18 cellular contexts compared by ENCODE assay signal in the genomic region with DNA sequence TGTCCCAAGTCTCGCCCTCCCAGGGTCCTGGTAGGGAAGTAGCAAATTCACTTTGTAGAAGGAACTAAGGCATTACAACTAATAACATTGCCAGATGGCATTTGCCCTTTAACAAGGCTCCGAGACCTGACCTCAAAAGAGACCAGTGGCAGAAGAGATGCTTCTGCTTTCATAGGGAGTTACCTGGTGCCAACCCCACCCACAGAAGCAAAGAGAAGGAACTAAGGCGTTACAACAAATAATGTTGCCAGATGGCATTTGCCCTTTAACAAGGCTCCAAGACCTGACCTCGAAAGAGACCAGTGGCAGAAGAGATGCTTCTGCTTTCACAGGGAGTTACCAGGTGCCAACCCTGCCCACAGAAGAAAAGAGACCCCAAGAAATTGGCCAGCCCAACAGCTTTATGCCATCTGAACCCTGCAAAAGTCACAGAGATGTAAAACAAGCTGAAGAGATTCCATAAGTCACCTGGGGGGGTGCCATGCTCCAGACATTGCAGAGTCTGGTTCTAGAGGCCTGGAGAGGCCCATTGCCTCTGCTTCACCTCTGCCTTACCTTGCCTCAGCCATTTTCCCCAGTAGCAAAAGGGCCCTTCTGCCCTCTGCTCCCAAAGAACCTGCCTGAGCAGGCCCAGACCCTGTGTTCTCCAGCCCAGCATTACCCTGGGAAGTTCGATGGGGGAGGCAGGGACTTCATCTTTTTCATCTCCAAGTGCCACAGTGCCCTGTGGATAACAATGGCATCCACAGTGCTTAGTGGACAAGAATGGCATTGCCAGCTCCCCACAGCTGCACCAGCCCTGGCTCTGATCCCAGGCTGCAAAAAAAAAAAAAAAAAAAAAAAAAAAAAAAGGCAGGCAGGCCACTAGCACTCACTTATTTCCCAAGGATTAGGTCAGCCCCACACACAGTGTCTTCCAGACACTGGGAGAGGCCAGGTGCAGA.
DNase-seq lines count a peak whose midpoint lies in the region; ATAC-seq, FAIRE-seq and TF ChIP-seq lines count a peak whose summit lies in the region.
"Had no signal": no experiment of that assay in that cellular context is flagged by ENCODE, and none has a peak within 500 bp of the region (broad histone marks: within the 10 kb centered on the region; RNA-seq: fewer than 3 reads in every experiment).

No MANE protein-coding gene starts in this region.

- H3K36me3 Mint-ChIP-seq in stimulated activated effector memory CD8-positive, alpha-beta T cell treated with anti-CD3 and anti-CD28 coated beads, Interleukin-12 subunit alpha, Interleukin-12 subunit beta, amount 100 ng/mL, for 72 hours, result no peaks in the 10 kb centered on the region
- H3K36me3 Mint-ChIP-seq: activated naive CD4-positive, alpha-beta T cell treated with anti-CD3 and anti-CD28 coated beads, Interleukin-2, amount 50 U/mL, for 72 hours; natural killer cell treated with Interleukin-12 subunit alpha and Interleukin-12 subunit beta and Interleukin-15 and Interleukin-18, amount 100 ng/mL, for 72 hours had no signal

- H4K20me1 ChIP-seq in K562 (replicated peaks; ENCODE audit: control insufficient read depth, insufficient read depth, low read length), result no peaks in the 10 kb centered on the region; the same call in 1 of the 2 replicates

- in situ Hi-C loops in K562 (cut with MboI), result no loop called here

- no peak overlapping the region for H3K27ac Mint-ChIP-seq in stimulated activated effector memory CD8-positive, alpha-beta T cell treated with anti-CD3 and anti-CD28 coated beads, Interleukin-12 subunit alpha, Interleukin-12 subunit beta, amount 100 ng/mL, for 72 hours
- H3K27ac Mint-ChIP-seq: activated CD8-positive, alpha-beta T cell treated with anti-CD3 and anti-CD28 coated beads, Interleukin-2, amount 10 ng/mL, durations not matched to agents 7 days and 5 days; activated naive CD4-positive, alpha-beta T cell treated with anti-CD3 and anti-CD28 coated beads, Interleukin-2, amount 50 U/mL, for 72 hours; effector memory CD8-positive, alpha-beta T cell; natural killer cell treated with Interleukin-12 subunit alpha and Interleukin-12 subunit beta and Interleukin-15 and Interleukin-18, amount 100 ng/mL, for 72 hours had no signal

- DNase-seq in AG08395 (ENCODE audit: low spot score) (peak; percentile 39), K562 (ENCODE audit: extremely low read depth in 1 of 4, low spot score in 3 of 4) (no peak), medulla oblongata (ENCODE audit: extremely low spot score) (peak; percentile 93), aorta (no peak)
- no peak for DNase-seq in stimulated activated effector memory CD8-positive, alpha-beta T cell treated with anti-CD3 and anti-CD28 coated beads, Interleukin-12 subunit alpha, Interleukin-12 subunit beta, amount 100 ng/mL, for 72 hours (ENCODE audit: low spot score in 2 of 2)
- DNase-seq: activated CD8-positive, alpha-beta T cell treated with anti-CD3 and anti-CD28 coated beads, Interleukin-2, amount 10 ng/mL, durations not matched to agents 7 days and 5 days; effector memory CD8-positive, alpha-beta T cell; MM.1S; NCI-H510A; stimulated activated naive CD8-positive, alpha-beta T cell treated with anti-CD3 and anti-CD28 coated beads, Interleukin-15, Interleukin-2, amounts not matched to agents 100 U/mL and 50 U/mL, for 24 hours; SW 1271 had no signal

- no peaks in the 10 kb centered on the region for H3K9me1 ChIP-seq in K562 (ENCODE audit: control insufficient read depth, insufficient read depth, low read length)

- H3K9me3 Mint-ChIP-seq in stimulated activated effector memory CD8-positive, alpha-beta T cell treated with anti-CD3 and anti-CD28 coated beads, Interleukin-12 subunit alpha, Interleukin-12 subunit beta, amount 100 ng/mL, for 72 hours, result no peaks in the 10 kb centered on the region
- H3K9me3 Mint-ChIP-seq: activated naive CD4-positive, alpha-beta T cell treated with anti-CD3 and anti-CD28 coated beads, Interleukin-2, amount 50 U/mL, for 72 hours; effector memory CD8-positive, alpha-beta T cell; natural killer cell treated with Interleukin-12 subunit alpha and Interleukin-12 subunit beta and Interleukin-15 and Interleukin-18, amount 100 ng/mL, for 72 hours had no signal

- no peaks in the 10 kb centered on the region for H3K4me1 Mint-ChIP-seq in stimulated activated effector memory CD8-positive, alpha-beta T cell treated with anti-CD3 and anti-CD28 coated beads, Interleukin-12 subunit alpha, Interleukin-12 subunit beta, amount 100 ng/mL, for 72 hours

- no peak overlapping the region for H3K27ac ChIP-seq in K562 (ENCODE audit: extremely low read depth, low read depth, low read length)
- H3K27ac ChIP-seq in aorta (ENCODE audit: low read depth in 1 of 2, low read length in 2 of 2), result no peak overlapping the region
- H3K27ac ChIP-seq: C4-2B had no signal

- no peak overlapping the region for H2AFZ ChIP-seq in K562 (ENCODE audit: low read depth, low read length)

- no peak overlapping the region for H3K4me2 ChIP-seq in K562 (ENCODE audit: insufficient read depth, low read length)

- no peaks in the 10 kb centered on the region for H3K79me2 ChIP-seq in K562 (ENCODE audit: control insufficient read depth, insufficient read depth, low read length)

- H3K9me3 ChIP-seq in K562 (replicated peaks; ENCODE audit: control insufficient read depth, insufficient read depth, low read depth, low read length), result no peaks in the 10 kb centered on the region
- H3K9me3 ChIP-seq in aorta (ENCODE audit: control insufficient read depth, low read length), result no peaks in the 10 kb centered on the region

- no peak for TF ChIP-seq EP300 in Ishikawa (IDR thresholded peaks at IDR 0.05; ENCODE audit: borderline replicate concordance)
- TF ChIP-seq EP300 in K562 (IDR thresholded peaks at IDR 0.05; ENCODE audit: low read length), result no peak

- no peak for TF ChIP-seq POLR2A in K562 (conservative IDR thresholded peaks at IDR 0.05)

- CTCF ChIA-PET in K562 (lab: Yijun Ruan, JAX; ENCODE audit: low intra/inter-chr PET ratio), result no interaction called here

- POLR2A ChIA-PET in K562 (lab: Yijun Ruan, JAX), result interaction anchor here (0.6 to 0.7 kb wide), 2 partner anchors 117 to 374 kb away, joined by 3 read pairs; no protein-coding TSS in a partner anchor

- no peak overlapping the region; a peak in 1 of 4 replicates for H3K9ac ChIP-seq in K562 (ENCODE audit: insufficient read depth in 1 of 2, low read depth in 2 of 2, low read length in 2 of 2)

- H3K36me3 ChIP-seq in K562 (ENCODE audit: control insufficient read depth, insufficient read depth, low read length) (no peaks in the 10 kb centered on the region), aorta (ENCODE audit: control insufficient read depth in 1 of 2, insufficient read depth in 2 of 2, low read length in 1 of 2) (no peaks in the 10 kb centered on the region)

- 0 out of 6 replicates have a peak, but pooled peaks of 1 of the 3 experiments have one; percentile 16 for TF ChIP-seq CTCF in K562 (IDR thresholded peaks at IDR 0.05 in 2 of 3, conservative IDR thresholded peaks at IDR 0.05 in 1 of 3; ENCODE audit: insufficient read depth in 2 of 3, low read depth in 1 of 3, low read length in 3 of 3)

- H3K27me3 ChIP-seq in K562 (ENCODE audit: control insufficient read depth in 2 of 2, insufficient read depth in 2 of 2, low read length in 2 of 2), result peaks cover 20 to 51% of the 10 kb centered on the region in 2 experiments
- H3K27me3 ChIP-seq in aorta (ENCODE audit: control insufficient read depth in 1 of 2, insufficient read depth in 2 of 2, low read length in 1 of 2), result peaks cover 0 to 1% of the 10 kb centered on the region in 2 donors

- H3K4me1 ChIP-seq in K562 (replicated peaks in 1 of 2; ENCODE audit: control insufficient read depth in 2 of 2, insufficient read depth in 2 of 2, low read length in 2 of 2) (peaks cover 0 to 4% of the 10 kb centered on the region in 2 experiments; a peak in 1 of 5 replicates), aorta (ENCODE audit: control insufficient read depth in 1 of 2, insufficient read depth in 2 of 2, low read length in 2 of 2) (no peaks in the 10 kb centered on the region)

- no peak for FAIRE-seq in K562 (lab: Jason Lieb, UNC)
- FAIRE-seq: GM19239 had no signal

- ATAC-seq in K562 (peak; percentile 35; the same call in 1 of the 3 replicates), GM19324 (IDR thresholded peaks at IDR 0.05; ENCODE audit: low FRiP score, unreplicated experiment) (no peak), aorta (ENCODE audit: low FRiP score) (no peak), HG03521 (IDR thresholded peaks at IDR 0.05; ENCODE audit: unreplicated experiment) (no peak)
- ATAC-seq in stimulated activated effector memory CD8-positive, alpha-beta T cell treated with anti-CD3 and anti-CD28 coated beads, Interleukin-12 subunit alpha, Interleukin-12 subunit beta, amount 100 ng/mL, for 72 hours, result no peak
- ATAC-seq: activated CD8-positive, alpha-beta T cell treated with anti-CD3 and anti-CD28 coated beads, Interleukin-2, amount 10 ng/mL, durations not matched to agents 7 days and 5 days; activated naive CD4-positive, alpha-beta T cell treated with anti-CD3 and anti-CD28 coated beads, Interleukin-2, amount 50 U/mL, for 72 hours; effector memory CD8-positive, alpha-beta T cell; stimulated activated naive CD8-positive, alpha-beta T cell treated with anti-CD3 and anti-CD28 coated beads, Interleukin-15, Interleukin-2, amounts not matched to agents 100 U/mL and 50 U/mL, for 24 hours had no signal

- no TSS peak for BruUV-seq in K562 (replicated peaks; lab: Mats Ljungman, UMichigan)

- no peak overlapping the region for H3K4me3 Mint-ChIP-seq in stimulated activated effector memory CD8-positive, alpha-beta T cell treated with anti-CD3 and anti-CD28 coated beads, Interleukin-12 subunit alpha, Interleukin-12 subunit beta, amount 100 ng/mL, for 72 hours
- H3K4me3 Mint-ChIP-seq: activated CD8-positive, alpha-beta T cell treated with anti-CD3 and anti-CD28 coated beads, Interleukin-2, amount 10 ng/mL, durations not matched to agents 7 days and 5 days; effector memory CD8-positive, alpha-beta T cell; natural killer cell treated with Interleukin-12 subunit alpha and Interleukin-12 subunit beta and Interleukin-15 and Interleukin-18, amount 100 ng/mL, for 72 hours had no signal

- 0% methylated on average over 5 of the region's 5 CpGs for WGBS in K562 (ENCODE audit: insufficient coverage, low coverage, missing lambda C conversion rate)
- 67 to 85% methylated on average over 5 of the region's 5 CpGs for WGBS in aorta, 2 donors

- intact Hi-C loops in K562 (cut with micrococcal nuclease), result no loop called here
- intact Hi-C loops in aorta (cut with DNase I), result no loop called here

- H3K4me3 ChIP-seq in K562, result no peak overlapping the region
- no peak overlapping the region for H3K4me3 ChIP-seq in aorta (ENCODE audit: low read length in 2 of 2)

- TF ChIP-seq RAD21 in Ishikawa (IDR thresholded peaks at IDR 0.05; ENCODE audit: low read depth) (peak; percentile 1; the same call in 1 of the 2 replicates), K562 (CRISPR knock-in tag; conservative IDR thresholded peaks at IDR 0.05 in 1 of 2, IDR thresholded peaks at IDR 0.05 in 1 of 2) (no peak)

TF ChIP-seq in Ishikawa, 13 proteins besides CTCF, POLR2A, EP300 and RAD21 (continues in another document):
- peak; percentile 76 for TF ChIP-seq NFIC (IDR thresholded peaks at IDR 0.05)
- no peak for TF ChIP-seq CEBPB (IDR thresholded peaks at IDR 0.05)
- TF ChIP-seq YY1 (IDR thresholded peaks at IDR 0.05; ENCODE audit: low read depth), result no peak

TF ChIP-seq in K562, 482 proteins besides CTCF, POLR2A, EP300 and RAD21 (continues in another document):
- no peak for TF ChIP-seq SRSF7 (optimal IDR thresholded peaks at IDR 0.05; ENCODE audit: low read depth, low read length)
- no peak for TF ChIP-seq CHD2 (IDR thresholded peaks at IDR 0.05; ENCODE audit: low read depth, low read length)

Comparison
In these comparisons a context has a peak if more than half of its experiments do, and no peak if none do; other contexts are left out.
1. DNase-seq: peak in AG08395 (single experiment) and medulla oblongata (single experiment); none in K562 (0 of 4), aorta (0 of 2) and stimulated activated effector memory CD8-positive, alpha-beta T cell treated with anti-CD3 and anti-CD28 coated beads, Interleukin-12 subunit alpha, Interleukin-12 subunit beta, amount 100 ng/mL, for 72 hours (0 of 2).